Comparison of ENCODE assay signal across 8 cellular contexts in genomic region chrX:40468033-40468979, GRCh38.
DNase-seq lines count a peak whose midpoint lies in the region; ATAC-seq, FAIRE-seq and TF ChIP-seq lines count a peak whose summit lies in the region.

No MANE protein-coding gene starts in this region.

- peak; percentile 61 for DNase-seq in DMS 273 (lab: John Stamatoyannopoulos, UW; ENCODE audit: unreplicated experiment)
- DNase-seq in GM20000 (ENCODE audit: low spot score), result peak; percentile 45
- peak; percentile 35 for DNase-seq in MG63
- no peak for DNase-seq in RWPE2 (ENCODE audit: low spot score)
- peak; percentile 16 for DNase-seq in brain microvascular endothelial cell
- peak; percentile 11 to 21 for DNase-seq in stimulated activated CD4-positive, alpha-beta T cell treated with anti-CD3 and anti-CD28 coated beads, Interleukin-2, amount 100 ng/mL, for 48 hours

- H3K4me1 ChIP-seq in RWPE2 (ENCODE audit: insufficient read depth, poor library complexity, severe bottlenecking), result no peaks in the 10 kb centered on the region

- H3K27me3 ChIP-seq in MG63, result no peaks in the 10 kb centered on the region
- no peaks in the 10 kb centered on the region for H3K27me3 ChIP-seq in RWPE2 (ENCODE audit: insufficient read depth, poor library complexity, severe bottlenecking)
- H3K27me3 ChIP-seq in brain microvascular endothelial cell (replicated peaks), result peaks cover 3% of the 10 kb centered on the region

- no peak overlapping the region for H3K4me3 ChIP-seq in MG63
- H3K4me3 ChIP-seq in RWPE2 (ENCODE audit: severe bottlenecking), result no peak overlapping the region
- H3K4me3 ChIP-seq in brain microvascular endothelial cell (ENCODE audit: low read depth, low read length), result no peak overlapping the region

- H3K9me3 ChIP-seq in MG63, result no peaks in the 10 kb centered on the region
- no peaks in the 10 kb centered on the region for H3K9me3 ChIP-seq in RWPE2 (ENCODE audit: severe bottlenecking)

- TF ChIP-seq CTCF in GM20000 (IDR thresholded peaks at IDR 0.05; ENCODE audit: extremely low read depth, missing control alignments) (no peak), RWPE2 (IDR thresholded peaks at IDR 0.05; ENCODE audit: poor library complexity, severe bottlenecking) (peak; percentile 27), brain microvascular endothelial cell (IDR thresholded peaks at IDR 0.05; ENCODE audit: low read depth, low read length, missing control alignments) (peak; percentile 43)

- H3K36me3 ChIP-seq in MG63, result no peaks in the 10 kb centered on the region
- H3K36me3 ChIP-seq in RWPE2 (ENCODE audit: low read depth), result no peaks in the 10 kb centered on the region
- H3K36me3 ChIP-seq in brain microvascular endothelial cell (replicated peaks), result no peaks in the 10 kb centered on the region

- FAIRE-seq in islet of Langerhans (lab: Jason Lieb, UNC), result peak; percentile 76

- H3K27ac ChIP-seq in RWPE2 (ENCODE audit: poor library complexity, severe bottlenecking), result no peak overlapping the region
- no peak overlapping the region for H3K27ac ChIP-seq in brain microvascular endothelial cell

- ATAC-seq in RWPE2 (ENCODE audit: low read depth), result peak; percentile 54
- ATAC-seq in HG03039 (IDR thresholded peaks at IDR 0.05; ENCODE audit: unreplicated experiment), result no peak

- in situ Hi-C loops in brain microvascular endothelial cell (cut with HindIII; ENCODE audit: low pct_ligation_motif_present, low sequenced_read_pairs), result no loop called here
